In genomic region chr19:53642381-53643099, GRCh38 we compare ENCODE assay signal across 23 cellular contexts. TPM values are rescaled to one million over a fixed set of nuclear protein-coding genes. Genes with fewer than 3 reads are reported as not detected.
DNase-seq lines count a peak whose midpoint lies in the region; TF ChIP-seq lines count a peak whose summit lies in the region.
"Had no signal": no experiment of that assay in that cellular context is flagged by ENCODE, and none has a peak within 500 bp of the region (broad histone marks: within the 10 kb centered on the region; RNA-seq: fewer than 3 reads in every experiment).

No MANE protein-coding gene starts in this region.

- 54% methylated on average over 8 of the region's 8 CpGs for WGBS in hepatocyte (ENCODE audit: low lambda C conversion rate, missing lambda C conversion rate)

- peak overlapping the region; percentile 62 for H3K27ac Mint-ChIP-seq in progenitor cell of endocrine pancreas
- H3K27ac Mint-ChIP-seq: T-cell had no signal

- H3K4me2 ChIP-seq in hepatocyte = peak overlapping the region; percentile 41
- H3K4me2 ChIP-seq: SK-N-SH had no signal

- H3K4me1 Mint-ChIP-seq in progenitor cell of endocrine pancreas (ENCODE audit: low read depth) = peaks cover 18% of the 10 kb centered on the region
- H3K4me1 Mint-ChIP-seq: T-cell had no signal

- H3K79me2 ChIP-seq in hepatocyte = no peaks in the 10 kb centered on the region

- no peaks in the 10 kb centered on the region for H3K9me3 ChIP-seq in hepatocyte (ENCODE audit: low read depth)
- no peaks in the 10 kb centered on the region for H3K9me3 ChIP-seq in SJCRH30 (replicated peaks)
- H3K9me3 ChIP-seq: SK-N-SH had no signal

- H3K9me2 ChIP-seq in hepatocyte (replicated peaks; ENCODE audit: insufficient read depth) = no peaks in the 10 kb centered on the region
- H3K9me2 ChIP-seq: SK-N-SH had no signal

- H3K36me3 Mint-ChIP-seq in progenitor cell of endocrine pancreas (ENCODE audit: insufficient read depth) = no peaks in the 10 kb centered on the region
- H3K36me3 Mint-ChIP-seq: T-cell had no signal

- peak overlapping the region; percentile 26 for H2AFZ ChIP-seq in hepatocyte

- H3K36me3 ChIP-seq in hepatocyte (replicated peaks; ENCODE audit: insufficient read depth, low read depth) (no peaks in the 10 kb centered on the region), SJCRH30 (no peaks in the 10 kb centered on the region)

- H3K4me1 ChIP-seq in hepatocyte (ENCODE audit: insufficient read depth) (no peaks in the 10 kb centered on the region), SJCRH30 (no peaks in the 10 kb centered on the region)

- TF ChIP-seq CTCF in hepatocyte (IDR thresholded peaks at IDR 0.05; ENCODE audit: poor library complexity) (no peak), progenitor cell of endocrine pancreas (IDR thresholded peaks at IDR 0.05; ENCODE audit: unreplicated experiment) (no peak)

- H3K27me3 ChIP-seq in hepatocyte (no peaks in the 10 kb centered on the region), SJCRH30 (no peaks in the 10 kb centered on the region)

- DNase-seq in SIG-M5 treated with dmso at 0.1 percent for 504 hours (lab: John Stamatoyannopoulos, UW; ENCODE audit: unreplicated experiment) (peak; percentile 11), SIG-M5 (lab: John Stamatoyannopoulos, UW) (no peak), HT-29 (ENCODE audit: low spot score) (peak; percentile 22), hepatocyte (ENCODE audit: low spot score) (no peak), progenitor cell of endocrine pancreas (ENCODE audit: low spot score, unreplicated experiment) (no peak), SJCRH30 (no peak), NCI-H524 treated with DMSO at 0.1 percent for 48 hours (lab: John Stamatoyannopoulos, UW) (no peak), NCI-H146 treated with DMSO at 0.1 percent for 48 hours (lab: John Stamatoyannopoulos, UW; ENCODE audit: unreplicated experiment) (no peak)
- DNase-seq: C1 segment of cervical spinal cord, DMS53, GF-D8, H7, KG1, NCI-H1105, NCI-H1694, NCI-H2081, NCI-H2171 treated with DMSO at 0.1 percent for 48 hours, NCI-H526, OCI-M1, SK-N-SH, T-cell had no signal

- H3K27ac ChIP-seq in hepatocyte (peak overlapping the region; percentile 39), SJCRH30 (no peak overlapping the region)
- H3K27ac ChIP-seq: 22Rv1 had no signal

- H4K20me1 ChIP-seq in hepatocyte (ENCODE audit: insufficient read depth, poor library complexity, severe bottlenecking) = no peaks in the 10 kb centered on the region

- H3K27me3 Mint-ChIP-seq in progenitor cell of endocrine pancreas = no peaks in the 10 kb centered on the region
- H3K27me3 Mint-ChIP-seq: T-cell had no signal

- H3K4me3 Mint-ChIP-seq in progenitor cell of endocrine pancreas (ENCODE audit: low read depth) = no peak overlapping the region
- H3K4me3 Mint-ChIP-seq: T-cell had no signal

- no peaks in the 10 kb centered on the region for H3K9me3 Mint-ChIP-seq in progenitor cell of endocrine pancreas (ENCODE audit: low read depth)

- H3K4me3 ChIP-seq in hepatocyte = no peak overlapping the region
- H3K4me3 ChIP-seq in SJCRH30 = no peak overlapping the region

RNA-seq across cellular contexts. Expression of gene DPRX, which starts 10.7 kb away (rescaled TPM):
- not detected in 2 replicates for total RNA-seq in HT-29 (2014; rRNA removed; shearing (Covaris generic))
- not detected in 2 replicates for total RNA-seq in hepatocyte
- not detected in 2 replicates for polyA plus RNA-seq in hepatocyte
- not detected in 2 replicates for total RNA-seq in progenitor cell of endocrine pancreas
- total RNA-seq in SJCRH30 (2014; rRNA removed; shearing (Covaris generic)) = not detected in 2 replicates
- total RNA-seq: Right ventricle myocardium inferior, T-cell had no signal
- polyA plus RNA-seq: SK-N-SH had no signal

Comparison
In these comparisons a context has a peak if more than half of its experiments do, and no peak if none do; other contexts are left out.
1. DNase-seq: peak in SIG-M5 treated with dmso at 0.1 percent for 504 hours (single experiment) and HT-29 (single experiment); none in SIG-M5 (single experiment), hepatocyte (single experiment), progenitor cell of endocrine pancreas (single experiment), SJCRH30 (0 of 2), NCI-H524 treated with DMSO at 0.1 percent for 48 hours (single experiment) and NCI-H146 treated with DMSO at 0.1 percent for 48 hours (single experiment).